ENCODE assay signal across 19 cellular contexts in the genomic region with DNA sequence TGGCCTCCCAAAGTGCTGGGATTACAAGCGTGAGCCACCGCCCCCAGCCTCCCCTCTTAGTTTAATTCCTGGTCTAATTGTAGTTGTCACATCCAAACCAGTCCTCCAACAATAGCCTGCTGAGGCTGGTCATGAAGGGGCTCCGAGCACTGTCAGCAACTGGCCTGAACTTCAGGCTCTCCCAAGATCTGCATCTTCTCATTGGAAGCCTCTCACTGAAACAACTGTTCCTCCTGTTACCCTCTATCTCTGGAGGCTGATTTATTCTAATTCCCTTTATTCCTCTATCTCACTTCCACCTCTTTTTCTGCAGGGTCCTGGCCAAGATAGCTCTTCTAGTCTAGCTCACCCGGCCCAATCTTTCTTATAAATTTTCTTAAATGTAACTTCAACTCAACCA.
DNase-seq lines count a peak whose midpoint lies in the region; ATAC-seq and TF ChIP-seq lines count a peak whose summit lies in the region.
"Had no signal": no experiment of that assay in that cellular context is flagged by ENCODE, and none has a peak within 500 bp of the region (broad histone marks: within the 10 kb centered on the region; RNA-seq: fewer than 3 reads in every experiment).

No MANE protein-coding gene starts in this region.

- H3K4me1 ChIP-seq in effector memory CD4-positive, alpha-beta T cell (ENCODE audit: control insufficient read depth, insufficient read depth, low read length, poor library complexity, severe bottlenecking): peaks cover 40% of the 10 kb centered on the region
- peaks cover 1 to 4% of the 10 kb centered on the region in 2 donors for H3K4me1 ChIP-seq in thyroid gland
- H3K4me1 ChIP-seq: pancreas had no signal

- peaks cover 69% of the 10 kb centered on the region for H3K36me3 Mint-ChIP-seq in activated naive CD4-positive, alpha-beta T cell treated with anti-CD3 and anti-CD28 coated beads, Interleukin-2, amount 10 ng/mL, durations not matched to agents 7 days and 5 days
- H3K36me3 Mint-ChIP-seq in activated CD4-positive, alpha-beta memory T cell treated with anti-CD3 and anti-CD28 coated beads for 36 hours: peaks cover 78% of the 10 kb centered on the region

- peak overlapping the region; percentile 13 for H3K27ac Mint-ChIP-seq in activated naive CD4-positive, alpha-beta T cell treated with anti-CD3 and anti-CD28 coated beads, Interleukin-2, amount 10 ng/mL, durations not matched to agents 7 days and 5 days
- H3K27ac Mint-ChIP-seq in activated CD4-positive, alpha-beta memory T cell treated with anti-CD3 and anti-CD28 coated beads for 36 hours: peak overlapping the region; percentile 99

- no peaks in the 10 kb centered on the region for H3K9me3 ChIP-seq in effector memory CD4-positive, alpha-beta T cell (ENCODE audit: control insufficient read depth, low read length)
- no peaks in the 10 kb centered on the region for H3K9me3 ChIP-seq in thyroid gland
- H3K9me3 ChIP-seq: pancreas had no signal

- H3K4me3 Mint-ChIP-seq in activated naive CD4-positive, alpha-beta T cell treated with anti-CD3 and anti-CD28 coated beads, Interleukin-2, amount 10 ng/mL, durations not matched to agents 7 days and 5 days: no peak overlapping the region
- H3K4me3 Mint-ChIP-seq in activated CD4-positive, alpha-beta memory T cell treated with anti-CD3 and anti-CD28 coated beads for 36 hours: no peak overlapping the region
- H3K4me3 Mint-ChIP-seq: brain had no signal

- no peak for TF ChIP-seq CTCF in thyroid gland (IDR thresholded peaks at IDR 0.05)

- H3K27me3 ChIP-seq in effector memory CD4-positive, alpha-beta T cell (replicated peaks; ENCODE audit: control insufficient read depth, insufficient read depth, low read length, poor library complexity, severe bottlenecking): no peaks in the 10 kb centered on the region
- no peaks in the 10 kb centered on the region for H3K27me3 ChIP-seq in thyroid gland
- H3K27me3 ChIP-seq: pancreas had no signal

- 89 to 94% methylated on average over 4 of the region's 4 CpGs for WGBS in thyroid gland, 2 donors

- H3K27me3 Mint-ChIP-seq in activated naive CD4-positive, alpha-beta T cell treated with anti-CD3 and anti-CD28 coated beads, Interleukin-2, amount 10 ng/mL, durations not matched to agents 7 days and 5 days: no peaks in the 10 kb centered on the region
- no peaks in the 10 kb centered on the region for H3K27me3 Mint-ChIP-seq in activated CD4-positive, alpha-beta memory T cell treated with anti-CD3 and anti-CD28 coated beads for 36 hours

- peaks cover 62% of the 10 kb centered on the region for H3K4me1 Mint-ChIP-seq in activated naive CD4-positive, alpha-beta T cell treated with anti-CD3 and anti-CD28 coated beads, Interleukin-2, amount 10 ng/mL, durations not matched to agents 7 days and 5 days
- H3K4me1 Mint-ChIP-seq in activated CD4-positive, alpha-beta memory T cell treated with anti-CD3 and anti-CD28 coated beads for 36 hours (ENCODE audit: low read depth): peaks cover 80% of the 10 kb centered on the region

- CTCF ChIA-PET in activated naive CD4-positive, alpha-beta T cell treated with anti-CD3 and anti-CD28 coated beads, Interleukin-2, amount 10 ng/mL, durations not matched to agents 7 days and 5 days (lab: Charles Lee): interaction anchor here (0.9 to 5.5 kb wide), 9 partner anchors 7 to 95 kb away, joined by 3 to 58 read pairs (median 4); no protein-coding TSS in a partner anchor
- CTCF ChIA-PET in activated CD4-positive, alpha-beta memory T cell treated with anti-CD3 and anti-CD28 coated beads for 36 hours (lab: Charles Lee): interaction anchor here (0.5 to 4.1 kb wide), 12 partner anchors 12 to 182 kb away, joined by 3 to 51 read pairs (median 6); a partner anchor contains a TSS

- peak overlapping the region; percentile 74 for H3K27ac ChIP-seq in effector memory CD4-positive, alpha-beta T cell (ENCODE audit: insufficient read depth, low read length, poor library complexity, severe bottlenecking)
- H3K27ac ChIP-seq in temporal lobe (ENCODE audit: low read depth, low read length) (peak overlapping the region; percentile 4), thyroid gland (no peak overlapping the region)
- H3K27ac ChIP-seq: coronary artery, pancreas had no signal

- ATAC-seq in HG03469 (IDR thresholded peaks at IDR 0.05; ENCODE audit: unreplicated experiment) (no peak), HG02852 (IDR thresholded peaks at IDR 0.05; ENCODE audit: unreplicated experiment) (no peak)
- ATAC-seq: pancreas had no signal

- H3K9me3 Mint-ChIP-seq in activated naive CD4-positive, alpha-beta T cell treated with anti-CD3 and anti-CD28 coated beads, Interleukin-2, amount 10 ng/mL, durations not matched to agents 7 days and 5 days: peaks cover 2% of the 10 kb centered on the region
- peaks cover 2% of the 10 kb centered on the region for H3K9me3 Mint-ChIP-seq in activated CD4-positive, alpha-beta memory T cell treated with anti-CD3 and anti-CD28 coated beads for 36 hours

- peaks cover 21% of the 10 kb centered on the region for H3K36me3 ChIP-seq in effector memory CD4-positive, alpha-beta T cell (ENCODE audit: control insufficient read depth, insufficient read depth, low read length)
- H3K36me3 ChIP-seq in thyroid gland: peaks cover 9 to 15% of the 10 kb centered on the region in 2 donors

- no peak overlapping the region for H3K4me3 ChIP-seq in effector memory CD4-positive, alpha-beta T cell (ENCODE audit: insufficient read depth, low read depth, low read length, poor library complexity, severe bottlenecking)
- H3K4me3 ChIP-seq in thyroid gland (replicated peaks in 1 of 3): no peak overlapping the region
- H3K4me3 ChIP-seq: coronary artery, lung, pancreas had no signal

- TF ChIP-seq POLR2A in thyroid gland (IDR thresholded peaks at IDR 0.05): no peak

- no peak for DNase-seq in activated naive CD4-positive, alpha-beta T cell treated with anti-CD3 and anti-CD28 coated beads, Interleukin-2, amount 10 ng/mL, durations not matched to agents 7 days and 5 days
- DNase-seq in activated naive CD4-positive, alpha-beta T cell treated with anti-CD3 and anti-CD28 coated beads, Interleukin-2, amount 50 U/mL, for 16 hours: no peak
- DNase-seq in activated CD4-positive, alpha-beta memory T cell treated with anti-CD3 and anti-CD28 coated beads for 36 hours: no peak
- no peak for DNase-seq in effector memory CD4-positive, alpha-beta T cell
- DNase-seq in thyroid gland: no peak
- DNase-seq: foreskin melanocyte; hypothalamus; NCI-H1694; NCI-H748 treated with DMSO at 0.1 percent for 48 hours; OCI-M1; pancreas; SHP77; stimulated activated CD4-positive, alpha-beta T cell treated with anti-CD3 and anti-CD28 coated beads, Interleukin-1b, Interleukin-23, amount 100 ng/mL, for 48 hours had no signal

- intact Hi-C loops in activated CD4-positive, alpha-beta memory T cell treated with anti-CD3 and anti-CD28 coated beads for 36 hours (cut with micrococcal nuclease): no loop called here
- intact Hi-C loops in thyroid gland (cut with DNase I): no loop called here

- POLR2A ChIA-PET in activated CD4-positive, alpha-beta memory T cell treated with anti-CD3 and anti-CD28 coated beads for 36 hours (lab: Charles Lee): interaction anchor here (0.8 to 5.4 kb wide), 18 partner anchors 7 to 243 kb away, joined by 3 to 71 read pairs (median 9); a partner anchor contains a TSS

Comparison
In these comparisons a context has a peak if more than half of its experiments do, and no peak if none do; other contexts are left out.
1. H3K27ac ChIP-seq: peak in effector memory CD4-positive, alpha-beta T cell (single experiment) and temporal lobe (single experiment); none in thyroid gland (0 of 3).